1 cellular context compared by ENCODE assay signal in genomic region chr3:108124337-108125150, GRCh38.
TF ChIP-seq lines count a peak whose summit lies in the region.

No MANE protein-coding gene starts in this region.

TF ChIP-seq in GM12878, 131 proteins besides CTCF, POLR2A, EP300 and RAD21 (continued from another document and continues in another):
- TF ChIP-seq RELA (IDR thresholded peaks at IDR 0.05; ENCODE audit: borderline replicate concordance, partially characterized antibody) (peak; percentile 60), CBX3 (IDR thresholded peaks at IDR 0.05; ENCODE audit: borderline replicate concordance, low read depth) (no peak), TCF7 (IDR thresholded peaks at IDR 0.05; ENCODE audit: borderline replicate concordance) (peak; percentile 27; the same call in 1 of the 2 replicates), JUND (IDR thresholded peaks at IDR 0.05; ENCODE audit: low read depth, low read length) (no peak), RFX5 (IDR thresholded peaks at IDR 0.05; ENCODE audit: low read depth, low read length) (no peak), HDGF (IDR thresholded peaks at IDR 0.05) (no peak), SIN3A (IDR thresholded peaks at IDR 0.05; ENCODE audit: low read depth, low read length) (no peak), CHD1 (IDR thresholded peaks at IDR 0.05; ENCODE audit: low read depth, low read length) (no peak), ZNF24 (IDR thresholded peaks at IDR 0.05) (0 out of 2 replicates have a peak, but pooled peaks have one; percentile 37), RAD51 (IDR thresholded peaks at IDR 0.05) (peak; percentile 32), KLF5 (IDR thresholded peaks at IDR 0.05; ENCODE audit: partially characterized antibody) (no peak), SRF (IDR thresholded peaks at IDR 0.05; ENCODE audit: low read depth in 2 of 2, low read length in 2 of 2) (peak in 1 of 2 experiments; percentile 63; a peak in 1 of 4 replicates), CBX5 (IDR thresholded peaks at IDR 0.05; ENCODE audit: low read depth) (peak; percentile 76; the same call in 1 of the 2 replicates), WRNIP1 (IDR thresholded peaks at IDR 0.05; ENCODE audit: borderline replicate concordance, low read depth, low read length) (no peak), NR2C2 (IDR thresholded peaks at IDR 0.05; ENCODE audit: borderline replicate concordance, control insufficient read depth, insufficient read length, low read depth) (no peak), IKZF1 (conservative IDR thresholded peaks at IDR 0.05) (peak; percentile 78), SPI1 (IDR thresholded peaks at IDR 0.05; ENCODE audit: borderline replicate concordance, insufficient read depth, low read depth, low read length) (peak; percentile 96), ATF2 (IDR thresholded peaks at IDR 0.05; ENCODE audit: low read length) (peak; percentile 92), CEBPZ (IDR thresholded peaks at IDR 0.05; ENCODE audit: low read depth, low read length) (no peak), POU2F2 (IDR thresholded peaks at IDR 0.05; ENCODE audit: borderline replicate concordance, low read depth, low read length) (peak; percentile 100), MEF2A (IDR thresholded peaks at IDR 0.05; ENCODE audit: insufficient read depth, low read depth, low read length) (peak; percentile 97), CHD2 (IDR thresholded peaks at IDR 0.05; ENCODE audit: borderline replicate concordance, low read depth, low read length) (peak; percentile 72), ZSCAN29 (IDR thresholded peaks at IDR 0.05) (no peak), MXI1 (IDR thresholded peaks at IDR 0.05; ENCODE audit: low read depth, low read length) (no peak; the same call in none of the 2 replicates), ZNF274 (IDR thresholded peaks at IDR 0.05; ENCODE audit: insufficient read depth, insufficient read length) (no peak), YBX1 (IDR thresholded peaks at IDR 0.05) (no peak), SMAD5 (IDR thresholded peaks at IDR 0.05; ENCODE audit: low read depth) (peak; percentile 74), RUNX3 (IDR thresholded peaks at IDR 0.05; ENCODE audit: low read length) (peak; percentile 93), ZZZ3 (IDR thresholded peaks at IDR 0.05; ENCODE audit: control insufficient read depth, insufficient read length, low read depth) (no peak), STAT1 (conservative IDR thresholded peaks at IDR 0.05) (no peak), TCF3 (IDR thresholded peaks at IDR 0.05; ENCODE audit: borderline replicate concordance, insufficient read depth, low read depth, low read length) (peak; percentile 45; the same call in 1 of the 2 replicates), ZNF622 (IDR thresholded peaks at IDR 0.05) (no peak), BCL3 (IDR thresholded peaks at IDR 0.05; ENCODE audit: borderline replicate concordance, insufficient read depth, low read depth, low read length, poor library complexity, severe bottlenecking) (peak; percentile 92)
- TF ChIP-seq, protein P1, sequence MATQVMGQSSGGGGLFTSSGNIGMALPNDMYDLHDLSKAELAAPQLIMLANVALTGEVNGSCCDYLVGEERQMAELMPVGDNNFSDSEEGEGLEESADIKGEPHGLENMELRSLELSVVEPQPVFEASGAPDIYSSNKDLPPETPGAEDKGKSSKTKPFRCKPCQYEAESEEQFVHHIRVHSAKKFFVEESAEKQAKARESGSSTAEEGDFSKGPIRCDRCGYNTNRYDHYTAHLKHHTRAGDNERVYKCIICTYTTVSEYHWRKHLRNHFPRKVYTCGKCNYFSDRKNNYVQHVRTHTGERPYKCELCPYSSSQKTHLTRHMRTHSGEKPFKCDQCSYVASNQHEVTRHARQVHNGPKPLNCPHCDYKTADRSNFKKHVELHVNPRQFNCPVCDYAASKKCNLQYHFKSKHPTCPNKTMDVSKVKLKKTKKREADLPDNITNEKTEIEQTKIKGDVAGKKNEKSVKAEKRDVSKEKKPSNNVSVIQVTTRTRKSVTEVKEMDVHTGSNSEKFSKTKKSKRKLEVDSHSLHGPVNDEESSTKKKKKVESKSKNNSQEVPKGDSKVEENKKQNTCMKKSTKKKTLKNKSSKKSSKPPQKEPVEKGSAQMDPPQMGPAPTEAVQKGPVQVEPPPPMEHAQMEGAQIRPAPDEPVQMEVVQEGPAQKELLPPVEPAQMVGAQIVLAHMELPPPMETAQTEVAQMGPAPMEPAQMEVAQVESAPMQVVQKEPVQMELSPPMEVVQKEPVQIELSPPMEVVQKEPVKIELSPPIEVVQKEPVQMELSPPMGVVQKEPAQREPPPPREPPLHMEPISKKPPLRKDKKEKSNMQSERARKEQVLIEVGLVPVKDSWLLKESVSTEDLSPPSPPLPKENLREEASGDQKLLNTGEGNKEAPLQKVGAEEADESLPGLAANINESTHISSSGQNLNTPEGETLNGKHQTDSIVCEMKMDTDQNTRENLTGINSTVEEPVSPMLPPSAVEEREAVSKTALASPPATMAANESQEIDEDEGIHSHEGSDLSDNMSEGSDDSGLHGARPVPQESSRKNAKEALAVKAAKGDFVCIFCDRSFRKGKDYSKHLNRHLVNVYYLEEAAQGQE (IDR thresholded peaks at IDR 0.05; ENCODE audit: low read depth, low read length), result no peak
- TF ChIP-seq, protein P2, sequence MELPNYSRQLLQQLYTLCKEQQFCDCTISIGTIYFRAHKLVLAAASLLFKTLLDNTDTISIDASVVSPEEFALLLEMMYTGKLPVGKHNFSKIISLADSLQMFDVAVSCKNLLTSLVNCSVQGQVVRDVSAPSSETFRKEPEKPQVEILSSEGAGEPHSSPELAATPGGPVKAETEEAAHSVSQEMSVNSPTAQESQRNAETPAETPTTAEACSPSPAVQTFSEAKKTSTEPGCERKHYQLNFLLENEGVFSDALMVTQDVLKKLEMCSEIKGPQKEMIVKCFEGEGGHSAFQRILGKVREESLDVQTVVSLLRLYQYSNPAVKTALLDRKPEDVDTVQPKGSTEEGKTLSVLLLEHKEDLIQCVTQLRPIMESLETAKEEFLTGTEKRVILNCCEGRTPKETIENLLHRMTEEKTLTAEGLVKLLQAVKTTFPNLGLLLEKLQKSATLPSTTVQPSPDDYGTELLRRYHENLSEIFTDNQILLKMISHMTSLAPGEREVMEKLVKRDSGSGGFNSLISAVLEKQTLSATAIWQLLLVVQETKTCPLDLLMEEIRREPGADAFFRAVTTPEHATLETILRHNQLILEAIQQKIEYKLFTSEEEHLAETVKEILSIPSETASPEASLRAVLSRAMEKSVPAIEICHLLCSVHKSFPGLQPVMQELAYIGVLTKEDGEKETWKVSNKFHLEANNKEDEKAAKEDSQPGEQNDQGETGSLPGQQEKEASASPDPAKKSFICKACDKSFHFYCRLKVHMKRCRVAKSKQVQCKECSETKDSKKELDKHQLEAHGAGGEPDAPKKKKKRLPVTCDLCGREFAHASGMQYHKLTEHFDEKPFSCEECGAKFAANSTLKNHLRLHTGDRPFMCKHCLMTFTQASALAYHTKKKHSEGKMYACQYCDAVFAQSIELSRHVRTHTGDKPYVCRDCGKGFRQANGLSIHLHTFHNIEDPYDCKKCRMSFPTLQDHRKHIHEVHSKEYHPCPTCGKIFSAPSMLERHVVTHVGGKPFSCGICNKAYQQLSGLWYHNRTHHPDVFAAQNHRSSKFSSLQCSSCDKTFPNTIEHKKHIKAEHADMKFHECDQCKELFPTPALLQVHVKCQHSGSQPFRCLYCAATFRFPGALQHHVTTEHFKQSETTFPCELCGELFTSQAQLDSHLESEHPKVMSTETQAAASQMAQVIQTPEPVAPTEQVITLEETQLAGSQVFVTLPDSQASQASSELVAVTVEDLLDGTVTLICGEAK (IDR thresholded peaks at IDR 0.05; ENCODE audit: borderline replicate concordance), result no peak; the same call in 1 of the 2 replicates
- TF ChIP-seq, protein P3, sequence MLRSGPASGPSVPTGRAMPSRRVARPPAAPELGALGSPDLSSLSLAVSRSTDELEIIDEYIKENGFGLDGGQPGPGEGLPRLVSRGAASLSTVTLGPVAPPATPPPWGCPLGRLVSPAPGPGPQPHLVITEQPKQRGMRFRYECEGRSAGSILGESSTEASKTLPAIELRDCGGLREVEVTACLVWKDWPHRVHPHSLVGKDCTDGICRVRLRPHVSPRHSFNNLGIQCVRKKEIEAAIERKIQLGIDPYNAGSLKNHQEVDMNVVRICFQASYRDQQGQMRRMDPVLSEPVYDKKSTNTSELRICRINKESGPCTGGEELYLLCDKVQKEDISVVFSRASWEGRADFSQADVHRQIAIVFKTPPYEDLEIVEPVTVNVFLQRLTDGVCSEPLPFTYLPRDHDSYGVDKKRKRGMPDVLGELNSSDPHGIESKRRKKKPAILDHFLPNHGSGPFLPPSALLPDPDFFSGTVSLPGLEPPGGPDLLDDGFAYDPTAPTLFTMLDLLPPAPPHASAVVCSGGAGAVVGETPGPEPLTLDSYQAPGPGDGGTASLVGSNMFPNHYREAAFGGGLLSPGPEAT (IDR thresholded peaks at IDR 0.05; ENCODE audit: low read depth), result peak; percentile 85
- TF ChIP-seq, protein P4, sequence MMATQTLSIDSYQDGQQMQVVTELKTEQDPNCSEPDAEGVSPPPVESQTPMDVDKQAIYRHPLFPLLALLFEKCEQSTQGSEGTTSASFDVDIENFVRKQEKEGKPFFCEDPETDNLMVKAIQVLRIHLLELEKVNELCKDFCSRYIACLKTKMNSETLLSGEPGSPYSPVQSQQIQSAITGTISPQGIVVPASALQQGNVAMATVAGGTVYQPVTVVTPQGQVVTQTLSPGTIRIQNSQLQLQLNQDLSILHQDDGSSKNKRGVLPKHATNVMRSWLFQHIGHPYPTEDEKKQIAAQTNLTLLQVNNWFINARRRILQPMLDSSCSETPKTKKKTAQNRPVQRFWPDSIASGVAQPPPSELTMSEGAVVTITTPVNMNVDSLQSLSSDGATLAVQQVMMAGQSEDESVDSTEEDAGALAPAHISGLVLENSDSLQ (IDR thresholded peaks at IDR 0.05), result peak; percentile 88
- TF ChIP-seq, protein P5, sequence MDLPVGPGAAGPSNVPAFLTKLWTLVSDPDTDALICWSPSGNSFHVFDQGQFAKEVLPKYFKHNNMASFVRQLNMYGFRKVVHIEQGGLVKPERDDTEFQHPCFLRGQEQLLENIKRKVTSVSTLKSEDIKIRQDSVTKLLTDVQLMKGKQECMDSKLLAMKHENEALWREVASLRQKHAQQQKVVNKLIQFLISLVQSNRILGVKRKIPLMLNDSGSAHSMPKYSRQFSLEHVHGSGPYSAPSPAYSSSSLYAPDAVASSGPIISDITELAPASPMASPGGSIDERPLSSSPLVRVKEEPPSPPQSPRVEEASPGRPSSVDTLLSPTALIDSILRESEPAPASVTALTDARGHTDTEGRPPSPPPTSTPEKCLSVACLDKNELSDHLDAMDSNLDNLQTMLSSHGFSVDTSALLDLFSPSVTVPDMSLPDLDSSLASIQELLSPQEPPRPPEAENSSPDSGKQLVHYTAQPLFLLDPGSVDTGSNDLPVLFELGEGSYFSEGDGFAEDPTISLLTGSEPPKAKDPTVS (IDR thresholded peaks at IDR 0.05; ENCODE audit: low read depth, low read length), result no peak
- TF ChIP-seq, protein P6, sequence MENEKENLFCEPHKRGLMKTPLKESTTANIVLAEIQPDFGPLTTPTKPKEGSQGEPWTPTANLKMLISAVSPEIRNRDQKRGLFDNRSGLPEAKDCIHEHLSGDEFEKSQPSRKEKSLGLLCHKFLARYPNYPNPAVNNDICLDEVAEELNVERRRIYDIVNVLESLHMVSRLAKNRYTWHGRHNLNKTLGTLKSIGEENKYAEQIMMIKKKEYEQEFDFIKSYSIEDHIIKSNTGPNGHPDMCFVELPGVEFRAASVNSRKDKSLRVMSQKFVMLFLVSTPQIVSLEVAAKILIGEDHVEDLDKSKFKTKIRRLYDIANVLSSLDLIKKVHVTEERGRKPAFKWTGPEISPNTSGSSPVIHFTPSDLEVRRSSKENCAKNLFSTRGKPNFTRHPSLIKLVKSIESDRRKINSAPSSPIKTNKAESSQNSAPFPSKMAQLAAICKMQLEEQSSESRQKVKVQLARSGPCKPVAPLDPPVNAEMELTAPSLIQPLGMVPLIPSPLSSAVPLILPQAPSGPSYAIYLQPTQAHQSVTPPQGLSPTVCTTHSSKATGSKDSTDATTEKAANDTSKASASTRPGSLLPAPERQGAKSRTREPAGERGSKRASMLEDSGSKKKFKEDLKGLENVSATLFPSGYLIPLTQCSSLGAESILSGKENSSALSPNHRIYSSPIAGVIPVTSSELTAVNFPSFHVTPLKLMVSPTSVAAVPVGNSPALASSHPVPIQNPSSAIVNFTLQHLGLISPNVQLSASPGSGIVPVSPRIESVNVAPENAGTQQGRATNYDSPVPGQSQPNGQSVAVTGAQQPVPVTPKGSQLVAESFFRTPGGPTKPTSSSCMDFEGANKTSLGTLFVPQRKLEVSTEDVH (IDR thresholded peaks at IDR 0.05; ENCODE audit: low read depth, partially characterized antibody), result no peak
